8 cellular contexts compared by ENCODE assay signal in the genomic region with DNA sequence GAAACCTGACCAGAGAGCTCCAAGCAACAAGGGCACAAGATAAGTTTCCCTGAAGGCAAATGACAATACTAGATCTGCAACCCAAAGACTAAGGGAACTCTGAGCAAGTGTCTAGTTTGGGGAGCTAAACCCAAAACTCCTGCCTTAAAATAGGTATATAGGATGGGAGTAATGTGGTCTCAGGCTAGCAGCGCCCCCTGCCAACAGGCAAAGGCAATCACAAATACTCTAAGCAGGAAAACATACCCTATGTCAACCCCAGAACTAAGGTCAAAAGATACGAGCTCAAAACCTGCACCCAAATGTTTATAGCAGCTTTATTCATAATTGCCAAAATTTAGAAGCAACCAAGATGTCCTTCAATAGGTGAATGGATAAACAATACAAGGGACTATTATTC.
DNase-seq lines count a peak whose midpoint lies in the region; ATAC-seq and TF ChIP-seq lines count a peak whose summit lies in the region.

No MANE protein-coding gene starts in this region.

- H3K4me1 ChIP-seq in GM23248 (ENCODE audit: insufficient read depth) = no peaks in the 10 kb centered on the region
- no peaks in the 10 kb centered on the region; the same call in 1 of the 2 replicates for H3K4me1 ChIP-seq in SJCRH30

- H3K27me3 ChIP-seq in GM23248 (replicated peaks; ENCODE audit: insufficient read depth) = no peaks in the 10 kb centered on the region
- no peaks in the 10 kb centered on the region for H3K27me3 ChIP-seq in SJCRH30

- peak; percentile 53 for TF ChIP-seq CTCF in AG09319 (IDR thresholded peaks at IDR 0.05; ENCODE audit: low read depth, low read length)
- TF ChIP-seq CTCF in fibroblast of mammary gland (conservative IDR thresholded peaks at IDR 0.05; ENCODE audit: control insufficient read depth, insufficient read depth, low read depth, low read length) = peak; percentile 70
- TF ChIP-seq CTCF in progenitor cell of endocrine pancreas (IDR thresholded peaks at IDR 0.05; ENCODE audit: unreplicated experiment) = peak; percentile 72

- no peak overlapping the region for H3K9ac ChIP-seq in GM23248

- 29 to 34% methylated on average over 2 of the region's 2 CpGs for WGBS in GM23248 (ENCODE audit: low coverage in 1 of 2, low lambda C conversion rate in 2 of 2, missing lambda C conversion rate in 2 of 2), 2 experiments

- no peak overlapping the region for H2AFZ ChIP-seq in GM23248

- no peaks in the 10 kb centered on the region for H3K9me3 Mint-ChIP-seq in progenitor cell of endocrine pancreas (ENCODE audit: low read depth)

- no peak for ATAC-seq in HG02870 (IDR thresholded peaks at IDR 0.05; ENCODE audit: unreplicated experiment)
- no peak for ATAC-seq in GM19467 (IDR thresholded peaks at IDR 0.05; ENCODE audit: unreplicated experiment)

- H3K9me2 ChIP-seq in GM23248 (ENCODE audit: insufficient read depth) = no peaks in the 10 kb centered on the region

- H3K4me2 ChIP-seq in GM23248 (ENCODE audit: unreplicated experiment) = no peak overlapping the region

- H3K4me1 Mint-ChIP-seq in progenitor cell of endocrine pancreas (ENCODE audit: low read depth) = no peaks in the 10 kb centered on the region

- H3K4me3 ChIP-seq in GM23248 (no peak overlapping the region), SJCRH30 (no peak overlapping the region), fibroblast of mammary gland (ENCODE audit: control insufficient read depth, low read depth, low read length) (no peak overlapping the region)

- H4K20me1 ChIP-seq in GM23248 (ENCODE audit: insufficient read depth) = no peaks in the 10 kb centered on the region

- H3K36me3 Mint-ChIP-seq in progenitor cell of endocrine pancreas (ENCODE audit: insufficient read depth) = no peaks in the 10 kb centered on the region

- no peak overlapping the region for H3K27ac Mint-ChIP-seq in progenitor cell of endocrine pancreas

- in situ Hi-C loops in GM23248 (cut with MboI) = no loop called here

- no peaks in the 10 kb centered on the region for H3K79me2 ChIP-seq in GM23248 (ENCODE audit: insufficient read depth)

- H3F3A ChIP-seq in GM23248 (ENCODE audit: insufficient read depth) = no peaks in the 10 kb centered on the region

- H3K27me3 Mint-ChIP-seq in progenitor cell of endocrine pancreas = no peaks in the 10 kb centered on the region

- H3K36me3 ChIP-seq in GM23248 (ENCODE audit: low read depth) (no peaks in the 10 kb centered on the region), SJCRH30 (no peaks in the 10 kb centered on the region)

- H3K9me3 ChIP-seq in GM23248 (ENCODE audit: low read depth) = no peaks in the 10 kb centered on the region
- H3K9me3 ChIP-seq in SJCRH30 (replicated peaks) = no peaks in the 10 kb centered on the region

- H3K4me3 Mint-ChIP-seq in progenitor cell of endocrine pancreas (ENCODE audit: low read depth) = no peak overlapping the region

- H3K27ac ChIP-seq in GM23248 (no peak overlapping the region), SJCRH30 (no peak overlapping the region)

- DNase-seq in AG09319 (ENCODE audit: extremely low read depth, low read depth) = no peak
- peak; percentile 52 for DNase-seq in GM23248
- DNase-seq in SJCRH30 = peak; percentile 33 to 60
- DNase-seq in fibroblast of mammary gland (ENCODE audit: low read depth) = peak; percentile 35
- no peak for DNase-seq in progenitor cell of endocrine pancreas (ENCODE audit: low spot score, unreplicated experiment)
- DNase-seq in islet precursor cell = no peak

Comparison
In these comparisons a context has a peak if more than half of its experiments do, and no peak if none do; other contexts are left out.
1. DNase-seq: peak in GM23248 (single experiment), SJCRH30 (2 of 2) and fibroblast of mammary gland (single experiment); none in AG09319 (single experiment), progenitor cell of endocrine pancreas (single experiment) and islet precursor cell (single experiment).
2. Peak in every context shown above with its lines, with median percentiles within 50 percentile points of each other: CTCF ChIP-seq.